Comparison of ENCODE assay signal across 8 cellular contexts in genomic region chr14:23299558-23299957, GRCh38. TPM values are rescaled to one million over a fixed set of nuclear protein-coding genes. Genes with fewer than 3 reads are reported as not detected.
A peak's percentile ranks its signal among the peaks of the same experiment; 100 is the strongest.
DNase-seq lines count a peak whose midpoint lies in the region; ATAC-seq and TF ChIP-seq lines count a peak whose summit lies in the region.

No MANE protein-coding gene starts in this region.

- H3K4me3 Mint-ChIP-seq in Calu3 (ENCODE audit: low read depth, unreplicated experiment) = peak overlapping the region; percentile 89

- no peaks in the 10 kb centered on the region for H3K9me3 Mint-ChIP-seq in Calu3 (ENCODE audit: low read depth, unreplicated experiment)

- peak overlapping the region in 3 of 5 donors; percentile 21 to 99 (median 51) for H3K27ac ChIP-seq in adrenal gland
- peak overlapping the region; percentile 97 for H3K27ac ChIP-seq in vagina

- H3K36me3 Mint-ChIP-seq in Calu3 (ENCODE audit: insufficient read depth, unreplicated experiment) = peaks cover 39% of the 10 kb centered on the region

- TF ChIP-seq RAD21 in Ishikawa (IDR thresholded peaks at IDR 0.05; ENCODE audit: low read depth) = peak; percentile 23; the same call in 1 of the 2 replicates

- CTCF ChIA-PET in Calu3 (lab: Charles Lee) = interaction anchor here (2.7 kb wide), 1 partner anchor 9 kb away, joined by 8 read pairs; no protein-coding TSS in a partner anchor

- no peaks in the 10 kb centered on the region for H3K27me3 Mint-ChIP-seq in Calu3 (ENCODE audit: unreplicated experiment)

- intact Hi-C loops in Calu3 (cut with micrococcal nuclease; ENCODE audit: unreplicated experiment) (loop anchor here (1.0 kb wide), 1 partner anchor 34 kb away; no protein-coding TSS in a partner anchor), adrenal gland (cut with DNase I) (loop anchor here in 1 of 2 donors (10.0 kb wide), 1 partner anchor 175 kb away; no protein-coding TSS in a partner anchor), vagina (cut with DNase I) (no loop called here)

- TF ChIP-seq CTCF in Calu3 (IDR thresholded peaks at IDR 0.05; ENCODE audit: unreplicated experiment) (no peak), adrenal gland (IDR thresholded peaks at IDR 0.05) (peak in 3 of 6 experiments; percentile 20 to 36 (median 25)), vagina (IDR thresholded peaks at IDR 0.05) (no peak)

- peaks cover 25% of the 10 kb centered on the region for H3K4me1 Mint-ChIP-seq in Calu3 (ENCODE audit: low read depth, unreplicated experiment)

- H3K27me3 ChIP-seq in adrenal gland (no peaks in the 10 kb centered on the region), vagina (no peaks in the 10 kb centered on the region)

- TF ChIP-seq EP300 in Ishikawa (IDR thresholded peaks at IDR 0.05; ENCODE audit: borderline replicate concordance) = no peak

- no peak overlapping the region for H3K4me3 ChIP-seq in adrenal gland
- H3K4me3 ChIP-seq in vagina = no peak overlapping the region

- H3K27ac Mint-ChIP-seq in Calu3 (ENCODE audit: unreplicated experiment) = peak overlapping the region; percentile 31

- no peaks in the 10 kb centered on the region for H3K9me3 ChIP-seq in adrenal gland (replicated peaks in 1 of 3)
- no peaks in the 10 kb centered on the region for H3K9me3 ChIP-seq in vagina

- TF ChIP-seq POLR2A in adrenal gland (IDR thresholded peaks at IDR 0.05) (no peak), vagina (IDR thresholded peaks at IDR 0.05) (no peak)

- no peak for ATAC-seq in HG02970 (IDR thresholded peaks at IDR 0.05; ENCODE audit: low FRiP score, unreplicated experiment)
- ATAC-seq in GM19395 (IDR thresholded peaks at IDR 0.05; ENCODE audit: unreplicated experiment) = no peak
- no peak for ATAC-seq in GM19023 (IDR thresholded peaks at IDR 0.05; ENCODE audit: unreplicated experiment)

- peaks cover 14 to 27% of the 10 kb centered on the region in 2 donors for H3K4me1 ChIP-seq in adrenal gland (replicated peaks in 1 of 2)
- H3K4me1 ChIP-seq in vagina = peaks cover 39% of the 10 kb centered on the region

- H3K36me3 ChIP-seq in adrenal gland (replicated peaks in 1 of 2) (peaks cover 0 to 5% of the 10 kb centered on the region in 2 donors), vagina (no peaks in the 10 kb centered on the region)

- TSS peak; percentile 90 for BruUV-seq in Calu3 (replicated peaks; lab: Mats Ljungman, UMichigan)

- DNase-seq in Calu3 (no peak), adrenal gland (peak in 2 of 7 donors; percentile 42 to 67), kidney glomerular epithelial cell (lab: John Stamatoyannopoulos, UW) (peak; percentile 30), vagina (ENCODE audit: extremely low spot score in 2 of 2) (no peak)

TF ChIP-seq in Ishikawa, 13 proteins besides CTCF, POLR2A, EP300 and RAD21:
- no peak for TF ChIP-seq USF1 (IDR thresholded peaks at IDR 0.05)
- no peak for TF ChIP-seq EGR1 (IDR thresholded peaks at IDR 0.05)
- TF ChIP-seq FOXM1 (IDR thresholded peaks at IDR 0.05; ENCODE audit: borderline replicate concordance, low read depth) = no peak
- TF ChIP-seq MAX (IDR thresholded peaks at IDR 0.05) = no peak

RNA-seq across cellular contexts. Expression of gene PPP1R3E, which starts 3.1 kb away (rescaled TPM):
- total RNA-seq in Calu3 (2022) (12.8 and 16.2 TPM in 2 replicates), adrenal gland (10 to 100 TPM in 4 of 8 donors, 1 to 10 TPM in 4; 2.2 to 16.6 (median 11.1) TPM), vagina (8.6 TPM)
- polyA plus RNA-seq in adrenal gland = 10 to 100 TPM; 16.8 to 82.8 (median 29.1) TPM

RNA-seq across cellular contexts. Expression of gene BCL2L2, which starts 7.1 kb away (rescaled TPM):
- total RNA-seq in Calu3 (2022) (19.0 and 21.3 TPM in 2 replicates), adrenal gland (10 to 100 TPM; 28.6 to 51.8 (median 40.4) TPM), vagina (31.7 TPM)
- 10 to 100 TPM; 16.8 to 54.6 (median 44.6) TPM for polyA plus RNA-seq in adrenal gland

RNA-seq across cellular contexts. Expression of gene HOMEZ, which starts 13.6 kb away (rescaled TPM):
- 19.3 and 22.6 TPM in 2 replicates for total RNA-seq in Calu3 (2022)
- total RNA-seq in adrenal gland = 10 to 100 TPM in 4 of 8 donors, 1 to 10 TPM in 4; 4.7 to 14.8 (median 10.2) TPM
- polyA plus RNA-seq in adrenal gland = 10 to 100 TPM in 1 of 3 donors, 1 to 10 TPM in 2; 4.5 to 15.0 (median 4.8) TPM
- total RNA-seq in vagina = 13.5 TPM

RNA-seq across cellular contexts. Expression of gene PABPN1, which starts 21.7 kb away (rescaled TPM):
- total RNA-seq in Calu3 (2022) = 173 and 181 TPM in 2 replicates
- 100 to 1,000 TPM in 3 of 8 donors, 10 to 100 TPM in 5; 18.3 to 200 (median 74.2) TPM for total RNA-seq in adrenal gland
- 100 to 1,000 TPM in 2 of 3 donors, 10 to 100 TPM in 1; 97.8 to 632 (median 331) TPM for polyA plus RNA-seq in adrenal gland
- total RNA-seq in vagina = 66.0 TPM

RNA-seq across cellular contexts. Expression of gene SLC22A17, which starts 53.1 kb away (rescaled TPM):
- total RNA-seq in Calu3 (2022) (0.39 and 0.61 TPM in 2 replicates), adrenal gland (10 to 100 TPM; 11.8 to 76.1 (median 25.0) TPM), vagina (37.8 TPM)
- polyA plus RNA-seq in adrenal gland = 100 to 1,000 TPM in 1 of 3 donors, 10 to 100 TPM in 2; 14.5 to 121 (median 53.9) TPM
